Comparison of ENCODE assay signal across 8 cellular contexts in genomic region chr1:116498789-116499628, GRCh38.
DNase-seq lines count a peak whose midpoint lies in the region; ATAC-seq and TF ChIP-seq lines count a peak whose summit lies in the region.

No MANE protein-coding gene starts in this region.

- POLR2A ChIA-PET in RWPE1 (lab: Yijun Ruan, JAX; ENCODE audit: low non-redundant PET), result interaction anchor here (0.7 kb wide), 1 partner anchor 157 kb away, joined by 5 read pairs; no protein-coding TSS in a partner anchor

- intact Hi-C loops in left ventricle myocardium inferior (cut with micrococcal nuclease) (no loop called here), psoas muscle (cut with DNase I) (loop anchor here in 1 of 2 donors (1.0 kb wide), 1 partner anchor 360 kb away; no protein-coding TSS in a partner anchor)

- H3K9ac ChIP-seq in MM.1S (ENCODE audit: low read length), result no peak overlapping the region

- H3K9me3 ChIP-seq in MM.1S (replicated peaks; ENCODE audit: insufficient read depth, low read length) (no peaks in the 10 kb centered on the region), left ventricle myocardium inferior (replicated peaks) (no peaks in the 10 kb centered on the region), psoas muscle (no peaks in the 10 kb centered on the region)

- no peak overlapping the region for H2AFZ ChIP-seq in MM.1S (ENCODE audit: low read length)

- H3K36me3 ChIP-seq in MM.1S (replicated peaks; ENCODE audit: insufficient read depth, low read length) (no peaks in the 10 kb centered on the region), left ventricle myocardium inferior (no peaks in the 10 kb centered on the region), psoas muscle (ENCODE audit: insufficient read depth in 1 of 2, low read depth in 1 of 2) (no peaks in the 10 kb centered on the region)

- no peaks in the 10 kb centered on the region for H4K20me1 ChIP-seq in MM.1S (ENCODE audit: insufficient read depth, low read length)

- peak; percentile 15 for DNase-seq in DMS 273 treated with DMSO at 0.1 percent for 48 hours (lab: John Stamatoyannopoulos, UW)
- DNase-seq in MM.1S, result no peak
- peak; percentile 70 for DNase-seq in RWPE1 (ENCODE audit: low spot score)
- DNase-seq in amniotic epithelial cell (ENCODE audit: low read depth), result peak; percentile 48
- no peak for DNase-seq in left ventricle myocardium inferior
- peak in 1 of 2 donors; percentile 60 for DNase-seq in psoas muscle

- no peaks in the 10 kb centered on the region for H3K27me3 ChIP-seq in MM.1S (replicated peaks; ENCODE audit: insufficient read depth, low read length)
- no peaks in the 10 kb centered on the region for H3K27me3 ChIP-seq in left ventricle myocardium inferior (ENCODE audit: low read depth)
- H3K27me3 ChIP-seq in psoas muscle (ENCODE audit: insufficient read depth in 3 of 3, low read length in 2 of 3), result no peaks in the 10 kb centered on the region

- H3F3A ChIP-seq in MM.1S (ENCODE audit: insufficient read depth, low read length), result no peaks in the 10 kb centered on the region

- no peaks in the 10 kb centered on the region for H3K9me2 ChIP-seq in MM.1S (replicated peaks; ENCODE audit: insufficient read depth, low read length)

- H3K79me2 ChIP-seq in MM.1S (ENCODE audit: low read length), result no peaks in the 10 kb centered on the region

- CTCF ChIA-PET in RWPE1 (lab: Yijun Ruan, JAX), result interaction anchor here (0.5 to 5.0 kb wide), 12 partner anchors 11 to 899 kb away, joined by 3 to 73 read pairs (median 4); no protein-coding TSS in a partner anchor

- WGBS in psoas muscle, 3 donors, result 54 to 65% (median 60%) methylated on average over 12 to 13 of the region's 13 CpGs

- ATAC-seq in GM21717 (IDR thresholded peaks at IDR 0.05; ENCODE audit: unreplicated experiment) (peak; percentile 43), psoas muscle (peak; percentile 85 to 93 (median 90)), HG02571 (IDR thresholded peaks at IDR 0.05; ENCODE audit: unreplicated experiment) (no peak)

- TF ChIP-seq CTCF in MM.1S (IDR thresholded peaks at IDR 0.05; ENCODE audit: low read length) (peak; percentile 46), RWPE1 (conservative IDR thresholded peaks at IDR 0.05; ENCODE audit: low read depth) (peak; percentile 83), left ventricle myocardium inferior (IDR thresholded peaks at IDR 0.05; ENCODE audit: borderline replicate concordance) (peak; percentile 88), psoas muscle (IDR thresholded peaks at IDR 0.05) (peak; percentile 83)

- H3K4me3 ChIP-seq in MM.1S (ENCODE audit: low read length) (no peak overlapping the region), left ventricle myocardium inferior (no peak overlapping the region), psoas muscle (no peak overlapping the region)

- no peak overlapping the region for H3K4me2 ChIP-seq in MM.1S (ENCODE audit: low read depth, low read length)

- no peak overlapping the region for H3K27ac ChIP-seq in MM.1S (ENCODE audit: low read length)
- peak overlapping the region; percentile 35; the same call in 1 of the 2 replicates for H3K27ac ChIP-seq in RWPE1
- H3K27ac ChIP-seq in left ventricle myocardium inferior (replicated peaks), result peak overlapping the region; percentile 82
- no peak overlapping the region for H3K27ac ChIP-seq in psoas muscle

- peaks cover 11% of the 10 kb centered on the region for H3K4me1 ChIP-seq in MM.1S (ENCODE audit: low read length)
- peaks cover 85% of the 10 kb centered on the region for H3K4me1 ChIP-seq in left ventricle myocardium inferior
- H3K4me1 ChIP-seq in psoas muscle, result peaks cover 3% of the 10 kb centered on the region

Comparison
In these comparisons a context has a peak if more than half of its experiments do, and no peak if none do; other contexts are left out.
1. DNase-seq: peak in DMS 273 treated with DMSO at 0.1 percent for 48 hours (single experiment), RWPE1 (single experiment) and amniotic epithelial cell (single experiment); none in MM.1S (single experiment) and left ventricle myocardium inferior (single experiment).
2. H3K27ac ChIP-seq: peak in RWPE1 (single experiment) and left ventricle myocardium inferior (single experiment); none in MM.1S (single experiment) and psoas muscle (single experiment).
3. Peak in every context shown above with its lines, with median percentiles within 50 percentile points of each other: CTCF ChIP-seq.